2 cellular contexts compared by ENCODE assay signal in the genomic region with DNA sequence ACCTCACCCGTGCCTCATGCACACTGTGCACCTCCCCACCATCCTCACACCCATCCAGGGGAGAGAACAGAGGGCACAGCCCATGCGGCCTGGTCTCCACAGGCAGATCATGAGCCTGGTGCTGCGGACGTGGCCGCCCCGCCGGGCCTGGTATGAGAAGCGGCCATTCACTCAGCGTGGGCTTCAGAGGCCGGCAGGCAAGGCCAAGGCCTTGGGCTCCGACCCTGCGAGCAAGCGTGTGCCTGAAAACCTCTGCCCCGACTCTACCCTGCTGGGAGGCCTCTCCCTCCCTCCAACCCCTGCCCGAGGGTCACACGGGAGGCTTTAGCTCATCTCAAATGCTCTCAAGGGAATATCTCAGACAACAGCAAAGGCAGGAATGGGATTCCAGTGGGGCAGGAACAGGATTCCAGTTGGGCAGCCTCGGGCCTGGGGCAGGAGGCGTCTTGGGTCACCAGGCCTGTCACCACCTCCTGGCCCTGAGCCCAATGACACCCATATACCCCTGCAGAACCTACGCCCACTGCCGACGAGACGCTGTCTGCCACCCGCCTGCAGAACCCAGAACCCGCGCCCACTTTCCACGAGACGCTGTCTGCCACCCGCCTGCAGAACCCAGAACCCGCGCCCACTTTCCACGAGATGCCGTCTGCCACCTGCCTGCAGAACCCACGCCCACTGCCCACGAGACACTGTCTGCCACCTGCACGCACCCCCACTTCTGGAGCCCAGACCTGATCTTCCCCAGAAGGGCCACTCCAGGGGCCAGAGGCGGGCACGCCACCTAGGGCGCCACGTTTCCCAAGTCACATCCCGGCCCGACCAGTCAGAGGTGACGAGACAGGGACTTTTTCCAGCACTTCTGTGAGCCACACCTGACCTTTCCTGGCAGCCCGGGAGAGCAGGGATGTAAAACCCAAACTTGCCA.
A peak's percentile ranks its signal among the peaks of the same experiment; 100 is the strongest.
TF ChIP-seq lines count a peak whose summit lies in the region.

No MANE protein-coding gene starts in this region.

TF ChIP-seq in HEK293, 187 proteins besides CTCF, POLR2A, EP300 and RAD21 (continues in another document):
- TF ChIP-seq, protein P1, sequence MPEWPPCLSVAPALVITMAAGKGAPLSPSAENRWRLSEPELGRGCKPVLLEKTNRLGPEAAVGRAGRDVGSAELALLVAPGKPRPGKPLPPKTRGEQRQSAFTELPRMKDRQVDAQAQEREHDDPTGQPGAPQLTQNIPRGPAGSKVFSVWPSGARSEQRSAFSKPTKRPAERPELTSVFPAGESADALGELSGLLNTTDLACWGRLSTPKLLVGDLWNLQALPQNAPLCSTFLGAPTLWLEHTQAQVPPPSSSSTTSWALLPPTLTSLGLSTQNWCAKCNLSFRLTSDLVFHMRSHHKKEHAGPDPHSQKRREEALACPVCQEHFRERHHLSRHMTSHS (tag by site-specific recombination; IDR thresholded peaks at IDR 0.05), result no peak
- no peak for TF ChIP-seq ZNF654 (tag by site-specific recombination; IDR thresholded peaks at IDR 0.05; ENCODE audit: low read depth)
- no peak for TF ChIP-seq ZNF121 (tag by site-specific recombination; IDR thresholded peaks at IDR 0.05)
- TF ChIP-seq ZNF214 (tag by site-specific recombination; IDR thresholded peaks at IDR 0.05; ENCODE audit: borderline replicate concordance), result no peak
- TF ChIP-seq SP3 (tag by site-specific recombination; IDR thresholded peaks at IDR 0.05), result no peak
- no peak for TF ChIP-seq ZNF658 (tag by site-specific recombination; IDR thresholded peaks at IDR 0.05)
- no peak for TF ChIP-seq ZNF404 (tag by site-specific recombination; IDR thresholded peaks at IDR 0.05)
- TF ChIP-seq ZNF768 (tag by site-specific recombination; IDR thresholded peaks at IDR 0.05), result no peak
- TF ChIP-seq ZNF626 (tag by site-specific recombination; IDR thresholded peaks at IDR 0.05), result no peak
- no peak for TF ChIP-seq ZNF843 (tag by site-specific recombination; IDR thresholded peaks at IDR 0.05)
- TF ChIP-seq, protein P2, sequence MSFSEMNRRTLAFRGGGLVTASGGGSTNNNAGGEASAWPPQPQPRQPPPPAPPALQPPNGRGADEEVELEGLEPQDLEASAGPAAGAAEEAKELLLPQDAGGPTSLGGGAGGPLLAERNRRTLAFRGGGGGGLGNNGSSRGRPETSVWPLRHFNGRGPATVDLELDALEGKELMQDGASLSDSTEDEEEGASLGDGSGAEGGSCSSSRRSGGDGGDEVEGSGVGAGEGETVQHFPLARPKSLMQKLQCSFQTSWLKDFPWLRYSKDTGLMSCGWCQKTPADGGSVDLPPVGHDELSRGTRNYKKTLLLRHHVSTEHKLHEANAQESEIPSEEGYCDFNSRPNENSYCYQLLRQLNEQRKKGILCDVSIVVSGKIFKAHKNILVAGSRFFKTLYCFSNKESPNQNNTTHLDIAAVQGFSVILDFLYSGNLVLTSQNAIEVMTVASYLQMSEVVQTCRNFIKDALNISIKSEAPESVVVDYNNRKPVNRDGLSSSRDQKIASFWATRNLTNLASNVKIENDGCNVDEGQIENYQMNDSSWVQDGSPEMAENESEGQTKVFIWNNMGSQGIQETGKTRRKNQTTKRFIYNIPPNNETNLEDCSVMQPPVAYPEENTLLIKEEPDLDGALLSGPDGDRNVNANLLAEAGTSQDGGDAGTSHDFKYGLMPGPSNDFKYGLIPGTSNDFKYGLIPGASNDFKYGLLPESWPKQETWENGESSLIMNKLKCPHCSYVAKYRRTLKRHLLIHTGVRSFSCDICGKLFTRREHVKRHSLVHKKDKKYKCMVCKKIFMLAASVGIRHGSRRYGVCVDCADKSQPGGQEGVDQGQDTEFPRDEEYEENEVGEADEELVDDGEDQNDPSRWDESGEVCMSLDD (tag by site-specific recombination; IDR thresholded peaks at IDR 0.05), result no peak
- no peak for TF ChIP-seq SCRT2 (tag by site-specific recombination; IDR thresholded peaks at IDR 0.05)
- no peak for TF ChIP-seq PRDM1 (tag by site-specific recombination; IDR thresholded peaks at IDR 0.05)
- TF ChIP-seq, protein P3, sequence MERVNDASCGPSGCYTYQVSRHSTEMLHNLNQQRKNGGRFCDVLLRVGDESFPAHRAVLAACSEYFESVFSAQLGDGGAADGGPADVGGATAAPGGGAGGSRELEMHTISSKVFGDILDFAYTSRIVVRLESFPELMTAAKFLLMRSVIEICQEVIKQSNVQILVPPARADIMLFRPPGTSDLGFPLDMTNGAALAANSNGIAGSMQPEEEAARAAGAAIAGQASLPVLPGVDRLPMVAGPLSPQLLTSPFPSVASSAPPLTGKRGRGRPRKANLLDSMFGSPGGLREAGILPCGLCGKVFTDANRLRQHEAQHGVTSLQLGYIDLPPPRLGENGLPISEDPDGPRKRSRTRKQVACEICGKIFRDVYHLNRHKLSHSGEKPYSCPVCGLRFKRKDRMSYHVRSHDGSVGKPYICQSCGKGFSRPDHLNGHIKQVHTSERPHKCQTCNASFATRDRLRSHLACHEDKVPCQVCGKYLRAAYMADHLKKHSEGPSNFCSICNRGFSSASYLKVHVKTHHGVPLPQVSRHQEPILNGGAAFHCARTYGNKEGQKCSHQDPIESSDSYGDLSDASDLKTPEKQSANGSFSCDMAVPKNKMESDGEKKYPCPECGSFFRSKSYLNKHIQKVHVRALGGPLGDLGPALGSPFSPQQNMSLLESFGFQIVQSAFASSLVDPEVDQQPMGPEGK (tag by site-specific recombination; IDR thresholded peaks at IDR 0.05), result peak; percentile 50
- no peak for TF ChIP-seq ZNF558 (tag by site-specific recombination; IDR thresholded peaks at IDR 0.05)
- TF ChIP-seq ZNF133 (tag by site-specific recombination; IDR thresholded peaks at IDR 0.05), result no peak
- TF ChIP-seq ZFHX2 (tag by site-specific recombination; conservative IDR thresholded peaks at IDR 0.05), result peak; percentile 27; the same call in 1 of the 2 replicates
- TF ChIP-seq ZNF623 (tag by site-specific recombination; IDR thresholded peaks at IDR 0.05), result no peak
- TF ChIP-seq BCL11B (tag by site-specific recombination; IDR thresholded peaks at IDR 0.05; ENCODE audit: low read depth), result no peak
- no peak for TF ChIP-seq ZNF544 (tag by site-specific recombination; IDR thresholded peaks at IDR 0.05)
- no peak for TF ChIP-seq BCL11A (tag by site-specific recombination; IDR thresholded peaks at IDR 0.05; ENCODE audit: low read depth)
- TF ChIP-seq ZNF10 (tag by site-specific recombination; IDR thresholded peaks at IDR 0.05), result no peak
- TF ChIP-seq ZNF140 (tag by site-specific recombination; IDR thresholded peaks at IDR 0.05), result no peak
- TF ChIP-seq ZNF366 (tag by site-specific recombination; conservative IDR thresholded peaks at IDR 0.05), result no peak
- TF ChIP-seq KLF16 (tag by site-specific recombination; IDR thresholded peaks at IDR 0.05), result no peak
- no peak for TF ChIP-seq ZBTB8A (tag by site-specific recombination; IDR thresholded peaks at IDR 0.05)
- no peak for TF ChIP-seq ZNF561 (tag by site-specific recombination; IDR thresholded peaks at IDR 0.05; ENCODE audit: borderline replicate concordance)
- TF ChIP-seq, protein P4, sequence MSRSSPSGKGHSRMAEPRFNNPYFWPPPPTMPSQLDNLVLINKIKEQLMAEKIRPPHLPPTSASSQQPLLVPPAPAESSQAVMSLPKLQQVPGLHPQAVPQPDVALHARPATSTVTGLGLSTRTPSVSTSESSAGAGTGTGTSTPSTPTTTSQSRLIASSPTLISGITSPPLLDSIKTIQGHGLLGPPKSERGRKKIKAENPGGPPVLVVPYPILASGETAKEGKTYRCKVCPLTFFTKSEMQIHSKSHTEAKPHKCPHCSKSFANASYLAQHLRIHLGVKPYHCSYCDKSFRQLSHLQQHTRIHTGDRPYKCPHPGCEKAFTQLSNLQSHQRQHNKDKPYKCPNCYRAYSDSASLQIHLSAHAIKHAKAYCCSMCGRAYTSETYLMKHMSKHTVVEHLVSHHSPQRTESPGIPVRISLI (tag by site-specific recombination; IDR thresholded peaks at IDR 0.05), result no peak

TF ChIP-seq in H1, 55 proteins besides CTCF, POLR2A, EP300 and RAD21:
- TF ChIP-seq, protein P5, sequence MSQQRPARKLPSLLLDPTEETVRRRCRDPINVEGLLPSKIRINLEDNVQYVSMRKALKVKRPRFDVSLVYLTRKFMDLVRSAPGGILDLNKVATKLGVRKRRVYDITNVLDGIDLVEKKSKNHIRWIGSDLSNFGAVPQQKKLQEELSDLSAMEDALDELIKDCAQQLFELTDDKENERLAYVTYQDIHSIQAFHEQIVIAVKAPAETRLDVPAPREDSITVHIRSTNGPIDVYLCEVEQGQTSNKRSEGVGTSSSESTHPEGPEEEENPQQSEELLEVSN (IDR thresholded peaks at IDR 0.05), result no peak
- TF ChIP-seq, protein P6, sequence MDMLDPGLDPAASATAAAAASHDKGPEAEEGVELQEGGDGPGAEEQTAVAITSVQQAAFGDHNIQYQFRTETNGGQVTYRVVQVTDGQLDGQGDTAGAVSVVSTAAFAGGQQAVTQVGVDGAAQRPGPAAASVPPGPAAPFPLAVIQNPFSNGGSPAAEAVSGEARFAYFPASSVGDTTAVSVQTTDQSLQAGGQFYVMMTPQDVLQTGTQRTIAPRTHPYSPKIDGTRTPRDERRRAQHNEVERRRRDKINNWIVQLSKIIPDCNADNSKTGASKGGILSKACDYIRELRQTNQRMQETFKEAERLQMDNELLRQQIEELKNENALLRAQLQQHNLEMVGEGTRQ (IDR thresholded peaks at IDR 0.05; ENCODE audit: low read length), result no peak
- TF ChIP-seq KDM1A (IDR thresholded peaks at IDR 0.05; ENCODE audit: borderline replicate concordance, low read length), result no peak
- no peak for TF ChIP-seq CBX5 (IDR thresholded peaks at IDR 0.05; ENCODE audit: low read depth, low read length)
- no peak for TF ChIP-seq RXRA (IDR thresholded peaks at IDR 0.05; ENCODE audit: insufficient read depth, low read depth, low read length)
- TF ChIP-seq CEBPB (IDR thresholded peaks at IDR 0.05; ENCODE audit: low read depth, low read length), result no peak
- no peak for TF ChIP-seq GTF2F1 (IDR thresholded peaks at IDR 0.05; ENCODE audit: borderline replicate concordance, low read depth, low read length)
- no peak for TF ChIP-seq RBBP5 (IDR thresholded peaks at IDR 0.05; ENCODE audit: borderline replicate concordance, low read depth, low read length)
- no peak for TF ChIP-seq KDM4A (IDR thresholded peaks at IDR 0.05; ENCODE audit: low read depth, low read length, severe bottlenecking)
- TF ChIP-seq JUND (IDR thresholded peaks at IDR 0.05; ENCODE audit: low read length), result no peak
- TF ChIP-seq EZH2 (IDR thresholded peaks at IDR 0.05; ENCODE audit: low read depth, low read length, severe bottlenecking), result no peak
- TF ChIP-seq BCL11A (IDR thresholded peaks at IDR 0.05; ENCODE audit: low read depth in 2 of 2, low read length in 2 of 2), result no peak
- no peak for TF ChIP-seq POU5F1 (IDR thresholded peaks at IDR 0.05; ENCODE audit: low read depth, low read length)
- no peak for TF ChIP-seq SP2 (IDR thresholded peaks at IDR 0.05; ENCODE audit: low read length)
- TF ChIP-seq, protein P7, sequence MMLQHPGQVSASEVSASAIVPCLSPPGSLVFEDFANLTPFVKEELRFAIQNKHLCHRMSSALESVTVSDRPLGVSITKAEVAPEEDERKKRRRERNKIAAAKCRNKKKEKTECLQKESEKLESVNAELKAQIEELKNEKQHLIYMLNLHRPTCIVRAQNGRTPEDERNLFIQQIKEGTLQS (IDR thresholded peaks at IDR 0.05; ENCODE audit: insufficient read depth, low read depth, low read length), result no peak
- TF ChIP-seq SIX5 (IDR thresholded peaks at IDR 0.05; ENCODE audit: low read depth, low read length), result no peak
- no peak for TF ChIP-seq MAFK (IDR thresholded peaks at IDR 0.05; ENCODE audit: low read depth, low read length)
- no peak for TF ChIP-seq CBX8 (IDR thresholded peaks at IDR 0.05; ENCODE audit: borderline replicate concordance, low read depth, low read length)
